In the genomic region with DNA sequence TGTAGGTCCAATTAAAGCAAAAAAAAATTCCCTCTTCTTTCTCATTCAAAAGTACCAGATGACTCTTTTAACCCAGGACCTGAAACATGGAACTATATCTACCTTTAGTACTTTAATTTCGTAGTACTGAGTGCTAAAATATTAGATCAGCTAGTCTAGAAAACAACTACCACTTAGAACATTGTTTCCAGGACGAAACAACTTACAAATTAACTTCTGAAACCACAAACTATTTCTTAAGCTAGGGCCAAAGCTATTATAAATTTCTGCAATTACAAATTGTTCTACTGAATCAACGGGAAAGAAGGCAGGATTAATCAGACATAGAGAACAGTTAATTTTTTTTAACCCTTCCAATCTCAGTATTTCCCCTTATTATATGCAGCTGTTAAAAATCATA, we compare ENCODE assay signal across 21 cellular contexts.
"Had no signal": no experiment of that assay in that cellular context is flagged by ENCODE, and none has a peak within 500 bp of the region (broad histone marks: within the 10 kb centered on the region; RNA-seq: fewer than 3 reads in every experiment).

No MANE protein-coding gene starts in this region.

- ATAC-seq: activated CD4-positive, CD25-positive, alpha-beta regulatory T cell treated with anti-CD3 and anti-CD28 coated beads, Interleukin-2, amount 50 U/mL, for 24 hours; activated CD8-positive, alpha-beta T cell treated with anti-CD3 and anti-CD28 coated beads, Interleukin-2, amount 10 ng/mL, durations not matched to agents 7 days and 5 days; left lobe of liver had no signal

- H3K4me3 Mint-ChIP-seq: activated CD4-positive, alpha-beta T cell treated with anti-CD3 and anti-CD28 coated beads, Interleukin-2, amount 10 ng/mL, durations not matched to agents 7 days and 5 days; activated CD8-positive, alpha-beta T cell treated with anti-CD3 and anti-CD28 coated beads, Interleukin-2, amount 10 ng/mL, durations not matched to agents 7 days and 5 days; activated T-cell treated with anti-CD3 and anti-CD28 coated beads, Interleukin-2, amount 50 U/mL, for 24 hours; dendritic cell treated with granulocyte-macrophage colony-stimulating factor and Interleukin-4, amounts not matched to agents 40 ng/mL and 50 ng/mL, for 4 days; nephron had no signal

- H3K4me1 Mint-ChIP-seq: nephron had no signal

- H3K27ac ChIP-seq: esophagus squamous epithelium, thyroid gland had no signal

- H3K9me3 ChIP-seq: esophagus squamous epithelium, thyroid gland had no signal

- H3K9me3 Mint-ChIP-seq: dendritic cell treated with granulocyte-macrophage colony-stimulating factor and Interleukin-4, amounts not matched to agents 40 ng/mL and 50 ng/mL, for 4 days had no signal

- H3K27me3 Mint-ChIP-seq: activated CD4-positive, alpha-beta T cell treated with anti-CD3 and anti-CD28 coated beads, Interleukin-2, amount 10 ng/mL, durations not matched to agents 7 days and 5 days; activated T-cell treated with anti-CD3 and anti-CD28 coated beads, Interleukin-2, amount 50 U/mL, for 24 hours; dendritic cell treated with granulocyte-macrophage colony-stimulating factor and Interleukin-4, amounts not matched to agents 40 ng/mL and 50 ng/mL, for 4 days had no signal

- FAIRE-seq: endothelial cell of umbilical vein, islet of Langerhans had no signal

- H3K4me3 ChIP-seq: esophagus squamous epithelium, lung, thyroid gland had no signal

- H3K27ac Mint-ChIP-seq: activated CD4-positive, alpha-beta T cell treated with anti-CD3 and anti-CD28 coated beads, Interleukin-2, amount 10 ng/mL, durations not matched to agents 7 days and 5 days; activated CD8-positive, alpha-beta T cell treated with anti-CD3 and anti-CD28 coated beads, Interleukin-2, amount 10 ng/mL, durations not matched to agents 7 days and 5 days; dendritic cell treated with granulocyte-macrophage colony-stimulating factor and Interleukin-4, amounts not matched to agents 40 ng/mL and 50 ng/mL, for 4 days; nephron had no signal

- DNase-seq: activated CD4-positive, alpha-beta T cell treated with anti-CD3 and anti-CD28 coated beads, Interleukin-2, amount 10 ng/mL, durations not matched to agents 7 days and 5 days; activated CD8-positive, alpha-beta T cell treated with anti-CD3 and anti-CD28 coated beads, Interleukin-2, amount 10 ng/mL, durations not matched to agents 7 days and 5 days; activated effector memory CD4-positive, alpha-beta T cell treated with Interleukin-2 at 50 U/mL for 16 hours; activated naive CD4-positive, alpha-beta T cell treated with anti-CD3 and anti-CD28 coated beads, Interleukin-2, amount 50 U/mL, for 16 hours; activated T-cell treated with anti-CD3 and anti-CD28 coated beads, Interleukin-2, amount 50 U/mL, for 24 hours; effector CD8-positive, alpha-beta T cell; esophagus squamous epithelium; foreskin fibroblast; hippocampal formation; nucleus accumbens; posterior cingulate gyrus; stimulated activated CD8-positive, alpha-beta memory T cell treated with anti-CD3 and anti-CD28 coated beads, Interleukin-4, amount 100 ng/mL, for 48 hours; stimulated activated naive CD4-positive, alpha-beta T cell treated with Interleukin-2 at 50 U/mL for 16 hours; thyroid gland had no signal
